18 cellular contexts compared by ENCODE assay signal in genomic region chrX:12767856-12768255, GRCh38.
"Had no signal": no experiment of that assay in that cellular context is flagged by ENCODE, and none has a peak within 500 bp of the region (broad histone marks: within the 10 kb centered on the region; RNA-seq: fewer than 3 reads in every experiment).

No MANE protein-coding gene starts in this region.

- ATAC-seq: activated CD8-positive, alpha-beta T cell treated with anti-CD3 and anti-CD28 coated beads for 36 hours; activated naive CD8-positive, alpha-beta T cell treated with anti-CD3 and anti-CD28 coated beads, Interleukin-2, amount 50 U/mL, for 24 hours; left cardiac atrium; lower lobe of right lung had no signal

- DNase-seq: activated CD4-positive, alpha-beta T cell treated with anti-CD3 and anti-CD28 coated beads, Interleukin-2, amount 10 ng/mL, durations not matched to agents 24 days and 14 days; activated CD8-positive, alpha-beta T cell treated with anti-CD3 and anti-CD28 coated beads for 36 hours; activated naive CD4-positive, alpha-beta T cell treated with anti-CD3 and anti-CD28 coated beads for 36 hours; activated naive CD8-positive, alpha-beta T cell treated with anti-CD3 and anti-CD28 coated beads, Interleukin-2, amount 50 U/mL, for 24 hours; activated T-cell treated with anti-CD3 and anti-CD28 coated beads, Interleukin-2, amount 50 U/mL, for 24 hours; anterior cingulate cortex; caudate nucleus; erythroblast; foreskin melanocyte; glutamatergic neuron; hippocampal formation; left cardiac atrium; lower lobe of right lung; nucleus accumbens; posterior cingulate gyrus; retina; stimulated activated CD4-positive, alpha-beta T cell treated with anti-CD3 and anti-CD28 coated beads, Interleukin-2, amount 100 ng/mL, for 24 hours; T1000 had no signal
